Comparison of ENCODE assay signal across 21 cellular contexts in the genomic region with DNA sequence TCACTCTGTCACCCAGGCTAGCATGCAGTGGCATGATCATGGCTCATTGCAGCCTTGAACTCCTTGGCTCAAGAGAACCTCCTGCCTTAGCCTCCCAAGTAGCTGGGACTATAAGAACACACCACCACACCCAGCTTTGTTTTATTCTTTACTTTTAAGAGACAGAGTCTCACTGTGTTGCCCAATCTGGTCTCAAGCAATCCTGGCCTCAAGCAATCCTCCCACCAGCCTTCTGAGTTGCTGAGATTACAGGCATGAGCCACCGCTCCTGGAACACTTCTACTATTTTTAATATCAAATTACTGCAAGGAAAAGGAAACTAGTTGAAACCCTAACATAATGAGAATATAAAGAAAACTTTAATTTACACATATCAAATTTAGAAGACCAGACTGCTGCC.
DNase-seq lines count a peak whose midpoint lies in the region; TF ChIP-seq lines count a peak whose summit lies in the region.
"Had no signal": no experiment of that assay in that cellular context is flagged by ENCODE, and none has a peak within 500 bp of the region (broad histone marks: within the 10 kb centered on the region; RNA-seq: fewer than 3 reads in every experiment).

No MANE protein-coding gene starts in this region.

- no peak overlapping the region for H3K27ac ChIP-seq in OCI-LY7 (ENCODE audit: low read depth, low read length, poor library complexity, severe bottlenecking)
- H3K27ac ChIP-seq: A549, GM23248 had no signal

- no peak for TF ChIP-seq CTCF in epithelial cell of esophagus (IDR thresholded peaks at IDR 0.05; ENCODE audit: insufficient read depth, low read depth, low read length, missing control alignments)
- no peak for TF ChIP-seq CTCF in fibroblast of villous mesenchyme (IDR thresholded peaks at IDR 0.05; ENCODE audit: insufficient read depth, low read depth, low read length)
- no peak for TF ChIP-seq CTCF in OCI-LY7 (conservative IDR thresholded peaks at IDR 0.05; ENCODE audit: low read length)

- intact Hi-C loops in OCI-LY7 (cut with micrococcal nuclease; ENCODE audit: unreplicated experiment) = no loop called here

- H3K4me3 ChIP-seq in epithelial cell of esophagus (ENCODE audit: low read length) (no peak overlapping the region), fibroblast of villous mesenchyme (ENCODE audit: low read depth, low read length) (no peak overlapping the region), OCI-LY7 (ENCODE audit: low read depth, low read length, poor library complexity, severe bottlenecking) (no peak overlapping the region)
- H3K4me3 ChIP-seq: A549, GM23248 had no signal

- H3K9me2 ChIP-seq in OCI-LY7 (ENCODE audit: insufficient read depth, low read length) = no peaks in the 10 kb centered on the region

- H4K20me1 ChIP-seq in OCI-LY7 (ENCODE audit: insufficient read depth, low read length) = no peaks in the 10 kb centered on the region

- DNase-seq in NCI-H226 (peak; percentile 46), amniotic epithelial cell (ENCODE audit: low read depth) (peak; percentile 74), epithelial cell of esophagus (ENCODE audit: low read depth) (peak; percentile 38), fibroblast of villous mesenchyme (ENCODE audit: low read depth) (peak; percentile 38), activated gamma-delta T cell (lab: John Stamatoyannopoulos, UW) (no peak), NCI-H345 (lab: John Stamatoyannopoulos, UW) (no peak), OCI-LY7 (ENCODE audit: low spot score) (no peak), OCI-M1 (lab: John Stamatoyannopoulos, UW) (no peak)
- DNase-seq: 8988T; ACHN; C1 segment of cervical spinal cord; Calu3; CD4-positive, alpha-beta memory T cell; COR-L47; DMS53; DMS79 treated with DMSO at 0.1 percent for 48 hours; GF-D8; GM23248; H7; HCEC 1CT had no signal

- H3K4me2 ChIP-seq in OCI-LY7 (ENCODE audit: low read length) = no peak overlapping the region
- H3K4me2 ChIP-seq: A549 had no signal

- POLR2A ChIA-PET in OCI-LY7 (lab: Charles Lee) = no interaction called here

- no peak overlapping the region for H2AFZ ChIP-seq in OCI-LY7 (ENCODE audit: low read length)
- H2AFZ ChIP-seq: GM23248 had no signal

- no peaks in the 10 kb centered on the region for H3K4me1 ChIP-seq in OCI-LY7 (ENCODE audit: insufficient read depth, low read length, poor library complexity, severe bottlenecking)

- CTCF ChIA-PET in OCI-LY7 (lab: Charles Lee; ENCODE audit: unreplicated experiment) = no interaction called here

- no peaks in the 10 kb centered on the region for H3K9me3 ChIP-seq in OCI-LY7 (ENCODE audit: low read length)
- H3K9me3 ChIP-seq: A549 had no signal

- BruUV-seq in OCI-LY7 (replicated peaks; lab: Mats Ljungman, UMichigan) = no TSS peak

- H3K79me2 ChIP-seq in OCI-LY7 (ENCODE audit: insufficient read depth, low read depth, low read length) = no peaks in the 10 kb centered on the region

- H3K36me3 ChIP-seq in OCI-LY7 (ENCODE audit: insufficient read depth, low read length) = no peaks in the 10 kb centered on the region

Comparison
In these comparisons a context has a peak if more than half of its experiments do, and no peak if none do; other contexts are left out.
1. DNase-seq: peak in NCI-H226 (single experiment), amniotic epithelial cell (single experiment), epithelial cell of esophagus (single experiment) and fibroblast of villous mesenchyme (single experiment); none in activated gamma-delta T cell (single experiment), NCI-H345 (single experiment), OCI-LY7 (single experiment) and OCI-M1 (single experiment).